ENCODE assay signal across 20 cellular contexts in the genomic region with DNA sequence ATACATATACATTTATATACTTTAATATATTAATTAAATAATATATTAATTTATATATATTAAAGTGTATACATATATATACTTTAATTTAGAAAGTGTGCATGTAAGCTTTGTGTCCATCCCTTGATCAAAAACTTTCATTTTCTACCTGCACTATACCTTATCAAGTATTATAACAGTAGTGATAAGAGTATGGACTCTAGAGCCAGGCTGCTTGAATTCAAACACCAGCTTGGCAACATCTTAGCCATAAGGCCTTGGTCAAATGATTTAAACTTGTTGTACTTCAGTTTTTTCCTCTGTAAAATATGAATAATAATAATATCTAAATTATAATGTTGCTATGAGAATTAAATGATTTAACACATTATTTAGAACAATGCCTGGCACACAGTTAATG.
DNase-seq lines count a peak whose midpoint lies in the region; ATAC-seq, FAIRE-seq and TF ChIP-seq lines count a peak whose summit lies in the region.
"Had no signal": no experiment of that assay in that cellular context is flagged by ENCODE, and none has a peak within 500 bp of the region (broad histone marks: within the 10 kb centered on the region; RNA-seq: fewer than 3 reads in every experiment).

No MANE protein-coding gene starts in this region.

- no peaks in the 10 kb centered on the region for H3K36me3 Mint-ChIP-seq in WTC11
- H3K36me3 Mint-ChIP-seq: CD4-positive, CD25-positive, alpha-beta regulatory T cell; CD8-positive, alpha-beta memory T cell had no signal

- H3K27me3 Mint-ChIP-seq in WTC11 (ENCODE audit: low read depth), result no peaks in the 10 kb centered on the region
- H3K27me3 Mint-ChIP-seq: CD4-positive, CD25-positive, alpha-beta regulatory T cell; CD8-positive, alpha-beta memory T cell had no signal

- peaks cover 15% of the 10 kb centered on the region for H3K9me3 Mint-ChIP-seq in WTC11
- H3K9me3 Mint-ChIP-seq: CD8-positive, alpha-beta memory T cell had no signal

- TF ChIP-seq CTCF in 22Rv1 (IDR thresholded peaks at IDR 0.05) (no peak), WTC11 (IDR thresholded peaks at IDR 0.05) (no peak)

- no peaks in the 10 kb centered on the region for H3K27me3 ChIP-seq in small intestine (ENCODE audit: control insufficient read depth in 2 of 2, insufficient read depth in 2 of 2, low read length in 2 of 2)
- H3K27me3 ChIP-seq: BE2C had no signal

- H3K27ac ChIP-seq in 22Rv1 (peak overlapping the region; percentile 53), small intestine (ENCODE audit: low read depth in 1 of 2, low read length in 1 of 2) (no peak overlapping the region)
- H3K27ac ChIP-seq: GM23248, HL-60 had no signal

- H3K27ac Mint-ChIP-seq in WTC11, result no peak overlapping the region
- H3K27ac Mint-ChIP-seq: CD4-positive, CD25-positive, alpha-beta regulatory T cell; CD8-positive, alpha-beta memory T cell had no signal

- H3K4me3 Mint-ChIP-seq in WTC11, result no peak overlapping the region
- H3K4me3 Mint-ChIP-seq: CD4-positive, CD25-positive, alpha-beta regulatory T cell; CD8-positive, alpha-beta memory T cell had no signal

- DNase-seq in WTC11 (ENCODE audit: low spot score) (no peak), small intestine (peak; percentile 68), UCSD-AML1 (lab: John Stamatoyannopoulos, UW; ENCODE audit: unreplicated experiment) (no peak)
- DNase-seq: 8988T; BE2C; C1 segment of cervical spinal cord; CD4-positive, CD25-positive, alpha-beta regulatory T cell; CD8-positive, alpha-beta memory T cell; DMS 273 treated with DMSO at 0.1 percent for 48 hours; DND-41; EL; GM23248; HCEC 1CT had no signal

- no peaks in the 10 kb centered on the region for H3K36me3 ChIP-seq in small intestine (ENCODE audit: control insufficient read depth in 2 of 2, insufficient read depth in 2 of 2, low read length in 2 of 2)
- H3K36me3 ChIP-seq: BE2C had no signal

- peaks cover 14% of the 10 kb centered on the region for H3K4me1 Mint-ChIP-seq in WTC11
- H3K4me1 Mint-ChIP-seq: CD4-positive, CD25-positive, alpha-beta regulatory T cell; CD8-positive, alpha-beta memory T cell had no signal

- H3K4me1 ChIP-seq in small intestine (ENCODE audit: control insufficient read depth in 2 of 2, insufficient read depth in 1 of 2, low read depth in 1 of 2, low read length in 1 of 2), result peaks cover 0 to 2% of the 10 kb centered on the region in 2 donors
- H3K4me1 ChIP-seq: BE2C had no signal

- no peaks in the 10 kb centered on the region for H3K9me3 ChIP-seq in small intestine (ENCODE audit: control insufficient read depth, low read depth)
- H3K9me3 ChIP-seq: BE2C had no signal

- no peak for ATAC-seq in WTC11
- ATAC-seq in GM18511 (IDR thresholded peaks at IDR 0.05; ENCODE audit: unreplicated experiment), result no peak
- ATAC-seq in GM21526 (IDR thresholded peaks at IDR 0.05; ENCODE audit: low FRiP score, unreplicated experiment), result no peak
- ATAC-seq: GM12878 had no signal

- POLR2A ChIA-PET in WTC11 (lab: Charles Lee), result no interaction called here

- FAIRE-seq in islet of Langerhans (lab: Jason Lieb, UNC) (peak; percentile 17), small intestine (lab: Jason Lieb, UNC) (peak; percentile 95)
- FAIRE-seq: GM12878, GM19239 had no signal

- CTCF ChIA-PET in WTC11 (lab: Charles Lee), result no interaction called here

- no peak overlapping the region for H3K4me3 ChIP-seq in small intestine (ENCODE audit: low read depth in 1 of 2, low read length in 2 of 2)
- H3K4me3 ChIP-seq: GM12878, GM23248 had no signal

TF ChIP-seq in WTC11, 78 proteins besides CTCF, POLR2A, EP300 and RAD21:
- TF ChIP-seq ERG (CRISPR knock-in tag; IDR thresholded peaks at IDR 0.05) (no peak), HMGA2 (CRISPR knock-in tag; IDR thresholded peaks at IDR 0.05) (peak; percentile 41; the same call in 1 of the 2 replicates)
